22 cellular contexts compared by ENCODE assay signal in genomic region chr2:236599059-236599458, GRCh38. TPM values are rescaled to one million over a fixed set of nuclear protein-coding genes. Genes with fewer than 3 reads are reported as not detected.
"Had no signal": no experiment of that assay in that cellular context is flagged by ENCODE, and none has a peak within 500 bp of the region (broad histone marks: within the 10 kb centered on the region; RNA-seq: fewer than 3 reads in every experiment).

No MANE protein-coding gene starts in this region.

- H3K4me3 ChIP-seq: K562, SJCRH30 had no signal

- DNase-seq: MV-4-11, NCI-H1048, NCI-H1105, NCI-H1417, NCI-H1436 treated with DMSO at 0.1 percent for 48 hours, NCI-H1694, NCI-H187 treated with DMSO at 0.1 percent for 48 hours, NCI-H2029 treated with DMSO at 0.1 percent for 48 hours, NCI-H2107, NCI-H2227 treated with DMSO at 0.1 percent for 48 hours, NCI-H446, NCI-H510A, NCI-H524 treated with DMSO at 0.1 percent for 48 hours, NCI-H69, NCI-H774, RPMI8226, SHP77 treated with DMSO at 0.1 percent for 48 hours, SJCRH30 had no signal

- ATAC-seq: K562, SK-N-SH treated with all-trans-retinoic acid at 6 μM for 48 hours had no signal

- H3K9me3 ChIP-seq: SJCRH30 had no signal

- H3K27me3 ChIP-seq: SJCRH30 had no signal

- H3K36me3 ChIP-seq: SJCRH30 had no signal

- H3K27ac ChIP-seq: HL-60, SJCRH30 had no signal

- H3K4me1 ChIP-seq: SJCRH30 had no signal

RNA-seq across cellular contexts. Expression of gene ACKR3, which starts 29.4 kb away (rescaled TPM):
- total RNA-seq: LHCN-M2 had no signal
- polyA plus RNA-seq: K562 had no signal
